19 cellular contexts compared by ENCODE assay signal in the genomic region with DNA sequence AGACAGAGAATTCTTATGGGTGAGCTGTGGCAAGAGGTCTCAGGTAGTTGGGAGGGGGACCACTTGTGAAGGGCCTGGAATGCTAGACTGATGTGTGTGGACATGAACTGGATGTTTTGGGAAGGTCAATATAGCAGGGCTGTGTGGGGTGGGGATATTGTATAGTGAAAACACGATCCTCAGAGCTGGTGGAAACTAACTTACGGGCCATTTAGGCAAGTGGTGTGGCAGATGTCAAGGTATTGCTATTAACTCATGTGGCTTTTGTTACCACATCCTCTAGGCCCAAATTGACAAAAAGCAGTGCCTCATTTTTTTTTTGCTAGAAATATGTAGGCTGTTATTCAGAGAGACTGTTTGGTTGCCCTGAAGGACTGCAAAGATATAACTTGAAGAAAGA. TPM values are rescaled to one million over a fixed set of nuclear protein-coding genes. Genes with fewer than 3 reads are reported as not detected.
DNase-seq lines count a peak whose midpoint lies in the region; ATAC-seq, FAIRE-seq and TF ChIP-seq lines count a peak whose summit lies in the region.
"Had no signal": no experiment of that assay in that cellular context is flagged by ENCODE, and none has a peak within 500 bp of the region (broad histone marks: within the 10 kb centered on the region; RNA-seq: fewer than 3 reads in every experiment).

No MANE protein-coding gene starts in this region.

- TF ChIP-seq EP300 in H1 (IDR thresholded peaks at IDR 0.05; ENCODE audit: borderline replicate concordance in 1 of 2, low read depth in 2 of 2, low read length in 2 of 2): no peak

- CTCF ChIA-PET in H1 (lab: Charles Lee; ENCODE audit: partially characterized antibody): no interaction called here

- H3K23me2 ChIP-seq in H1 (ENCODE audit: low read depth, low read length): no peaks in the 10 kb centered on the region

- H3K4me1 ChIP-seq in H1 (replicated peaks in 1 of 4; ENCODE audit: control insufficient read depth in 3 of 4, insufficient read depth in 4 of 4, low read length in 3 of 4): no peaks in the 10 kb centered on the region
- H3K4me1 ChIP-seq: foreskin keratinocyte, sigmoid colon had no signal

- no peaks in the 10 kb centered on the region for H3K36me3 ChIP-seq in H1 (ENCODE audit: control insufficient read depth in 2 of 4, insufficient read depth in 4 of 4, low read length in 3 of 4)
- H3K36me3 ChIP-seq: sigmoid colon, thoracic aorta, WERI-Rb-1 had no signal

- DNase-seq in GM10266 (ENCODE audit: extremely low spot score): peak; percentile 31
- DNase-seq in H1 (ENCODE audit: low read depth in 1 of 2, low spot score in 2 of 2): no peak
- DNase-seq in SW 1271 (lab: John Stamatoyannopoulos, UW): no peak
- no peak for DNase-seq in NCI-H774 (lab: John Stamatoyannopoulos, UW)
- DNase-seq in NCI-H82 (lab: John Stamatoyannopoulos, UW): no peak
- no peak for DNase-seq in NCI-H345 treated with DMSO at 0.1 percent for 48 hours (lab: John Stamatoyannopoulos, UW; ENCODE audit: unreplicated experiment)
- DNase-seq: activated gamma-delta T cell; foreskin keratinocyte; GDM1; left colon; NCI-H2227 treated with DMSO at 0.1 percent for 48 hours; sigmoid colon; stimulated activated CD4-positive, alpha-beta T cell treated with anti-CD3 and anti-CD28 coated beads, Interleukin-4, amount 100 ng/mL, for 1 hour; WERI-Rb-1 had no signal

- TF ChIP-seq RAD21 in H1 (IDR thresholded peaks at IDR 0.05 in 1 of 2, conservative IDR thresholded peaks at IDR 0.05 in 1 of 2; ENCODE audit: low read depth in 2 of 2, low read length in 2 of 2): no peak

- H2BK120ac ChIP-seq in H1 (replicated peaks; ENCODE audit: low read depth, low read length): no peak overlapping the region

- H4K5ac ChIP-seq in H1 (ENCODE audit: insufficient read length, low read depth, low read length): no peak overlapping the region

- H4K8ac ChIP-seq in H1 (ENCODE audit: extremely low read depth, insufficient read depth, low read length): peak overlapping the region; percentile 35; the same call in 1 of the 2 replicates

- TF ChIP-seq CTCF in GM10266 (IDR thresholded peaks at IDR 0.05; ENCODE audit: control insufficient read depth, insufficient read depth, low read depth, missing control alignments) (no peak), H1 (IDR thresholded peaks at IDR 0.05; ENCODE audit: control extremely low read depth in 1 of 3, insufficient read depth in 1 of 3, low read depth in 1 of 3, low read length in 3 of 3) (no peak)

- FAIRE-seq in H1 (lab: Jason Lieb, UNC): no peak
- FAIRE-seq: D721Med had no signal

- H3K18ac ChIP-seq in H1 (ENCODE audit: extremely low read depth, low read length): no peak overlapping the region

- H2AK5ac ChIP-seq in H1 (ENCODE audit: low read depth, low read length): no peak overlapping the region

- H3K9ac ChIP-seq in H1 (replicated peaks in 1 of 4; ENCODE audit: extremely low read depth in 1 of 4, low read depth in 3 of 4, low read length in 3 of 4): no peak overlapping the region

- H3K4me3 ChIP-seq in H1 (ENCODE audit: extremely low read depth in 1 of 4, insufficient read depth in 2 of 4, low read depth in 3 of 4, low read length in 4 of 4): no peak overlapping the region
- H3K4me3 ChIP-seq: sigmoid colon, thoracic aorta had no signal

- H3K79me1 ChIP-seq in H1 (ENCODE audit: low read depth, low read length): no peaks in the 10 kb centered on the region; the same call in 1 of the 2 replicates

- H3K27me3 ChIP-seq in H1 (replicated peaks in 1 of 4; ENCODE audit: control insufficient read depth in 3 of 4, extremely low read depth in 1 of 4, insufficient read depth in 3 of 4, low read length in 3 of 4): peaks cover 0 to 3% (median 0%) of the 10 kb centered on the region in 4 experiments; a peak in 1 of 7 replicates
- H3K27me3 ChIP-seq: foreskin keratinocyte, sigmoid colon had no signal

- no peak overlapping the region for H3K27ac ChIP-seq in H1 (ENCODE audit: low read depth, low read length)
- H3K27ac ChIP-seq: foreskin keratinocyte, sigmoid colon, thoracic aorta, WERI-Rb-1 had no signal

- no peaks in the 10 kb centered on the region; a peak in 3 of 4 replicates for H3K9me3 ChIP-seq in H1 (ENCODE audit: insufficient read depth in 2 of 2, low read depth in 1 of 2, low read length in 1 of 2)
- H3K9me3 ChIP-seq: sigmoid colon, thoracic aorta had no signal

- no peak overlapping the region for H2BK5ac ChIP-seq in H1 (ENCODE audit: low read depth, low read length)

- no peak overlapping the region for H3K14ac ChIP-seq in H1 (ENCODE audit: insufficient read length)

- TF ChIP-seq POLR2A in H1 (IDR thresholded peaks at IDR 0.05; ENCODE audit: control extremely low read depth in 1 of 2, low read depth in 2 of 2, low read length in 2 of 2): no peak

- no peak overlapping the region for H4K91ac ChIP-seq in H1 (replicated peaks; ENCODE audit: insufficient read length, low read length)

- no peaks in the 10 kb centered on the region for H4K20me1 ChIP-seq in H1 (replicated peaks in 1 of 2; ENCODE audit: control insufficient read depth in 1 of 2, insufficient read depth in 2 of 2, low read length in 2 of 2)

- no peak overlapping the region for H3K4me2 ChIP-seq in H1 (ENCODE audit: insufficient read depth in 1 of 2, low read depth in 2 of 2, low read length in 2 of 2)

- no peak overlapping the region for H2BK20ac ChIP-seq in H1 (ENCODE audit: low read length)

- 90% methylated on average over 2 of the region's 2 CpGs; no CpG with 5 or more reads in 1 of the 2 experiments for WGBS in H1 (ENCODE audit: extremely low coverage in 1 of 2, insufficient coverage in 1 of 2, insufficient read length in 1 of 2, insufficient replicate concordance in 2 of 2, low coverage in 1 of 2, low lambda C conversion rate in 2 of 2, missing lambda C conversion rate in 1 of 2), 2 experiments

- H3K79me2 ChIP-seq in H1 (ENCODE audit: control insufficient read depth in 1 of 2, insufficient read depth in 2 of 2, low read length in 2 of 2): no peaks in the 10 kb centered on the region

- no peak overlapping the region for H3K4ac ChIP-seq in H1 (replicated peaks; ENCODE audit: insufficient read length, low read depth, low read length)

- POLR2A ChIA-PET in H1 (lab: Charles Lee; ENCODE audit: partially characterized antibody): no interaction called here

- H2BK15ac ChIP-seq in H1 (ENCODE audit: low read length): no peak overlapping the region

- no peak overlapping the region for H2BK12ac ChIP-seq in H1 (ENCODE audit: low read depth, low read length)

- no peak overlapping the region for H2AFZ ChIP-seq in H1 (ENCODE audit: low read length)

- no peak overlapping the region for H3K23ac ChIP-seq in H1 (ENCODE audit: insufficient read length)

- no peak overlapping the region for H3K56ac ChIP-seq in H1 (replicated peaks; ENCODE audit: insufficient read length, low read depth, low read length)

- peak; percentile 35 for ATAC-seq in GM19351 (IDR thresholded peaks at IDR 0.05; ENCODE audit: unreplicated experiment)
- ATAC-seq in HG03342 (IDR thresholded peaks at IDR 0.05; ENCODE audit: unreplicated experiment): peak; percentile 29
- ATAC-seq: foreskin keratinocyte, HCT116, left colon had no signal

TF ChIP-seq in H1, 55 proteins besides CTCF, POLR2A, EP300 and RAD21 (continues in another document):
- TF ChIP-seq, protein P1, sequence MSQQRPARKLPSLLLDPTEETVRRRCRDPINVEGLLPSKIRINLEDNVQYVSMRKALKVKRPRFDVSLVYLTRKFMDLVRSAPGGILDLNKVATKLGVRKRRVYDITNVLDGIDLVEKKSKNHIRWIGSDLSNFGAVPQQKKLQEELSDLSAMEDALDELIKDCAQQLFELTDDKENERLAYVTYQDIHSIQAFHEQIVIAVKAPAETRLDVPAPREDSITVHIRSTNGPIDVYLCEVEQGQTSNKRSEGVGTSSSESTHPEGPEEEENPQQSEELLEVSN (IDR thresholded peaks at IDR 0.05): no peak

RNA-seq across cellular contexts. Expression of a gene that starts 8.0 kb away (rescaled TPM):
- total RNA-seq in H1 (2021; fragmentation: NEBNext Ultra II Directional; extraction: Animal tissue kit (Norgen Biotek cat#: 25700)): 93.0 and 101 TPM in 2 replicates
- polyA plus RNA-seq in H1 (2011; rRNA removed): 10.2 and 22.4 TPM in 2 replicates
- 25.1 TPM for polyA plus RNA-seq in H1 (2011; cell fraction: cytosol; rRNA removed)
- 23.9 TPM for polyA plus RNA-seq in H1 (2011; cell fraction: nucleus; rRNA removed)
- polyA plus RNA-seq in H1 (2012, experiment 1 of 2): 34.2 to 64.5 TPM (median 42.5 TPM) in 4 replicates
- 3.8 TPM for polyA plus RNA-seq in H1 (2012, experiment 2 of 2)
- polyA plus RNA-seq in H1 (2013, experiment 1 of 2): 112 TPM
- 124 TPM for polyA plus RNA-seq in H1 (2013, experiment 2 of 2)
- 58.7 and 85.3 TPM in 2 replicates for polyA minus RNA-seq in H1 (2011; rRNA and poly(A)+ RNA removed)
- 25.8 TPM for polyA minus RNA-seq in H1 (2011; cell fraction: cytosol; rRNA and poly(A)+ RNA removed)
- polyA minus RNA-seq in H1 (2011; cell fraction: nucleus; rRNA and poly(A)+ RNA removed): 68.9 TPM
